ENCODE assay signal across 8 cellular contexts in the genomic region with DNA sequence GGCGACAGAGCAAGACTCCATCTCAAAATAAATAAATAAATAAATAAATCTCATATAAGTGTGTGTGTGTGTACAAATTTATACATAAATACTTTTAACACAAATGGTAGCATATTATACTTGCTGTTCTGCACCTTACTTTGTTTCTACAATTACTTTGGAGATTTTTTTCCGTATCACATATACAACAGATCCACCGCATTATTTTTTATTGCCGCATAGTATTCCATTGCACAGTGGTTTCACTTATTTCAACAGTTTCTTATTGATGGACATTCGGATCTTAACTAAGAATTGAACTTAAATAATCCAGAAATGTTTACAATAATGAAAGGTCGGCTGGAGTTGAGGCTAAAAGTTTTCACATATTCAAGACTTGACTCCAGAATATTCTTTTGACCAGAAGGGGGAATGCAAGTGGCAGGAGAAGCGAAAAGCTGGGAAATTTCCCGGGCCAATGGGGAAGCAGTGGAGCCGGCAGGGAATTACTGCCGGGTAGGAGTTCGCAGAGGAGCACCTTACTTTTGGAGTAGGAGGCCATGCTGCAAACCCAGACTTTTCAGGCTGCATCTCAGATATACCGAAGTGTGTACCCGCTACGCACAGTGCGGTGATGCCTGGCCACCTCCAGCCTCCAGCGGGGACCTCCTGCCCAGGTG. TPM values are rescaled to one million over a fixed set of nuclear protein-coding genes. Genes with fewer than 3 reads are reported as not detected.
DNase-seq lines count a peak whose midpoint lies in the region; ATAC-seq and TF ChIP-seq lines count a peak whose summit lies in the region.

No MANE protein-coding gene starts in this region.

- H3K4me3 ChIP-seq in NT2/D1 (ENCODE audit: insufficient read length, low read depth) (peak overlapping the region; percentile 71), fibroblast of pulmonary artery (replicated peaks; ENCODE audit: low read depth, low read length) (peak overlapping the region; percentile 21), rectal smooth muscle tissue (ENCODE audit: low read length) (peak overlapping the region; percentile 62)

- ATAC-seq in effector memory CD8-positive, alpha-beta T cell (replicated peaks), result no peak
- ATAC-seq in GM21825 (IDR thresholded peaks at IDR 0.05; ENCODE audit: unreplicated experiment), result no peak

- H3K4me1 ChIP-seq in ES-I3 (ENCODE audit: insufficient read depth, low read length), result no peaks in the 10 kb centered on the region
- H3K4me1 ChIP-seq in NT2/D1 (ENCODE audit: insufficient read depth, insufficient read length), result peaks cover 4% of the 10 kb centered on the region
- no peaks in the 10 kb centered on the region for H3K4me1 ChIP-seq in rectal smooth muscle tissue (ENCODE audit: control insufficient read depth, insufficient read depth, low read length)

- peaks cover 31% of the 10 kb centered on the region for H3K27me3 ChIP-seq in NT2/D1 (ENCODE audit: insufficient read depth, insufficient read length)
- peaks cover 7% of the 10 kb centered on the region for H3K27me3 ChIP-seq in rectal smooth muscle tissue (ENCODE audit: control insufficient read depth, insufficient read depth, low read length)

- no peak overlapping the region for H3K27ac ChIP-seq in rectal smooth muscle tissue (ENCODE audit: low read depth, low read length)

- peak overlapping the region in 1 of 2 donors; percentile 59 for H3K4me3 Mint-ChIP-seq in effector memory CD8-positive, alpha-beta T cell

- H3K9me3 Mint-ChIP-seq in effector memory CD8-positive, alpha-beta T cell, result no peaks in the 10 kb centered on the region

- H3K36me3 Mint-ChIP-seq in effector memory CD8-positive, alpha-beta T cell (ENCODE audit: insufficient read depth), result no peaks in the 10 kb centered on the region

- TF ChIP-seq CTCF in fibroblast of pulmonary artery (IDR thresholded peaks at IDR 0.05; ENCODE audit: low read length, missing control alignments), result no peak

- H3K27ac Mint-ChIP-seq in effector memory CD8-positive, alpha-beta T cell, result no peak overlapping the region

- DNase-seq in NT2/D1 (ENCODE audit: low read depth, low spot score), result no peak
- no peak for DNase-seq in fibroblast of pulmonary artery (ENCODE audit: low read depth)
- DNase-seq in effector memory CD8-positive, alpha-beta T cell, result no peak
- no peak for DNase-seq in NCI-H2227 treated with DMSO at 0.1 percent for 48 hours (lab: John Stamatoyannopoulos, UW)
- DNase-seq in A172 (ENCODE audit: low spot score), result no peak

- no peaks in the 10 kb centered on the region; the same call in 1 of the 2 replicates for H3K9me3 ChIP-seq in ES-I3 (ENCODE audit: control insufficient read depth, insufficient read depth, low read length)
- H3K9me3 ChIP-seq in NT2/D1 (ENCODE audit: insufficient read depth, low read length), result no peaks in the 10 kb centered on the region

- H3K27me3 Mint-ChIP-seq in effector memory CD8-positive, alpha-beta T cell, result peaks cover 44 to 58% of the 10 kb centered on the region in 2 donors

- H3K4me1 Mint-ChIP-seq in effector memory CD8-positive, alpha-beta T cell (ENCODE audit: low read depth in 2 of 2), result peaks cover 0 to 2% of the 10 kb centered on the region in 2 donors

- H3K36me3 ChIP-seq in ES-I3 (ENCODE audit: insufficient read depth, low read length) (no peaks in the 10 kb centered on the region), NT2/D1 (ENCODE audit: insufficient read depth, insufficient read length, low read length) (no peaks in the 10 kb centered on the region), rectal smooth muscle tissue (ENCODE audit: control insufficient read depth, insufficient read depth, low read length) (no peaks in the 10 kb centered on the region)

- H3K9ac ChIP-seq in ES-I3 (ENCODE audit: low read depth, low read length) (peak overlapping the region; percentile 52), NT2/D1 (ENCODE audit: insufficient read length, low read depth) (peak overlapping the region; percentile 77), rectal smooth muscle tissue (ENCODE audit: low read length) (no peak overlapping the region)

RNA-seq across cellular contexts. Expression of a gene that starts 0.4 kb away (rescaled TPM):
- not detected in 2 replicates for total RNA-seq in A172 (2014; rRNA removed; shearing (Covaris generic))

Comparison
In these comparisons a context has a peak if more than half of its experiments do, and no peak if none do; other contexts are left out.
1. H3K4me3 ChIP-seq: peak in every context shown above with its lines; median percentile 71 in NT2/D1; 62 in rectal smooth muscle tissue; 21 in fibroblast of pulmonary artery.